ENCODE assay signal across 8 cellular contexts in the genomic region with DNA sequence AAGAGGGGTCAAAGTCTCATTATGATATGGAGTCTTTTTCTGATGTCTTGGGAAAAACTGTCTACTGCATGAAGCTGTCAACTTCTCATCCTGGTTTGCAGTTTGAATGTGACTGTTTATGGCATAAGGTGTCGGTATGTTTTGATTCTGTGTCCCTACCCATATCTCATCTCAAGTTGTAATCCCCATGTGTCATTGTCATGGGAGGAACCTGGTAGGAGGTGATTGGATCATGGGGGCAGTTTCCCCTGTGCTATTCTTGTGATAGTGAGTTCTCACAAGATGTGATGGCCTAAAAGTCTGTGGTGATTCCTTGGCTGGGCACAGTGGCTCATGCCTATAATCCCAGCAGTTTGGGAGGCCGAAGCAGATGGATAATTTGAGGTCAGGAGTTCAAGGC. TPM values are rescaled to one million over a fixed set of nuclear protein-coding genes. Genes with fewer than 3 reads are reported as not detected.
"Had no signal": no experiment of that assay in that cellular context is flagged by ENCODE, and none has a peak within 500 bp of the region (broad histone marks: within the 10 kb centered on the region; RNA-seq: fewer than 3 reads in every experiment).

No MANE protein-coding gene starts in this region.

- H3K9ac ChIP-seq: GM23248, KMS-11 had no signal

- DNase-seq: GM23248, GOT3, H7, HCEC 1CT, IMR-90, KBM-7 had no signal

- H3K4me2 ChIP-seq: KMS-11 had no signal

- H3K27ac ChIP-seq: GM23248, KMS-11 had no signal

- H2AFZ ChIP-seq: GM23248 had no signal

- H3K4me3 ChIP-seq: GM23248 had no signal

RNA-seq across cellular contexts. Expression of gene MRAP2, which starts 47.6 kb away (rescaled TPM):
- total RNA-seq: H4, IMR-90 had no signal
